Comparison of ENCODE assay signal across 29 cellular contexts in the genomic region with DNA sequence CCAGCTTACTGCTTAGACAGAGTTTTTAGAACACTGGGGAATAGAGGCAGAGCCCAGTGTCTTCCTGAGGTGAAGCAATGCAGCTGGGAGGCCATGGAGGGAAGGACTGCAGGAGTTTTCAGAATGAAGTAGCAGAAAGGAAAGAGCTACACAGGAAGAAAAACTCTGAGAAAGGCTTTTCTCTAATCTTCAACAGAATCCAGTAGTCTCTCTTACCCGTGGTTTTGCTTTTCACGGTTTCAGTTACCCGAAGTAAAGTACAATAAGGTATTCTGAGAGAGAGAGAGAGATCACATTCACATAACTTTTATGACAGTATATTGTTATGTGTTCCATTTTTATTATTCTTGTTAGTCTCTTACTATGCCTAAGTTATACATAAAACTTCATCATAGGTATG.
"Had no signal": no experiment of that assay in that cellular context is flagged by ENCODE, and none has a peak within 500 bp of the region (broad histone marks: within the 10 kb centered on the region; RNA-seq: fewer than 3 reads in every experiment).

No MANE protein-coding gene starts in this region.

- H3K4me3 Mint-ChIP-seq: dendritic cell treated with granulocyte-macrophage colony-stimulating factor and Interleukin-4, amounts not matched to agents 40 ng/mL and 50 ng/mL, for 4 days; mesothelial cell of epicardium; naive B cell; natural killer cell treated with Interleukin-12 subunit alpha and Interleukin-12 subunit beta and Interleukin-15 and Interleukin-18, amount 100 ng/mL, for 72 hours; neural crest cell had no signal

- H3K9me3 Mint-ChIP-seq: dendritic cell treated with granulocyte-macrophage colony-stimulating factor and Interleukin-4, amounts not matched to agents 40 ng/mL and 50 ng/mL, for 4 days; natural killer cell treated with Interleukin-12 subunit alpha and Interleukin-12 subunit beta and Interleukin-15 and Interleukin-18, amount 100 ng/mL, for 72 hours had no signal

- H3K27me3 ChIP-seq: esophagus squamous epithelium, right atrium auricular region, thyroid gland, vagina had no signal

- H3K4me1 ChIP-seq: heart right ventricle, left lung, parathyroid adenoma, right atrium auricular region, stomach, thyroid gland, vagina had no signal

- H3K36me3 ChIP-seq: esophagus squamous epithelium, heart right ventricle, left lung, right atrium auricular region, stomach, thyroid gland, vagina had no signal

- H3K9ac ChIP-seq: parathyroid adenoma had no signal

- H3K27ac Mint-ChIP-seq: dendritic cell treated with granulocyte-macrophage colony-stimulating factor and Interleukin-4, amounts not matched to agents 40 ng/mL and 50 ng/mL, for 4 days; mesothelial cell of epicardium; naive B cell; natural killer cell treated with Interleukin-12 subunit alpha and Interleukin-12 subunit beta and Interleukin-15 and Interleukin-18, amount 100 ng/mL, for 72 hours; progenitor cell of endocrine pancreas had no signal

- H3K36me3 Mint-ChIP-seq: mesothelial cell of epicardium; naive B cell; natural killer cell treated with Interleukin-12 subunit alpha and Interleukin-12 subunit beta and Interleukin-15 and Interleukin-18, amount 100 ng/mL, for 72 hours had no signal

- H3K4me1 Mint-ChIP-seq: mesothelial cell of epicardium, naive B cell, neural crest cell had no signal

- H3K27ac ChIP-seq: esophagus squamous epithelium, heart right ventricle, left lung, parathyroid adenoma, right atrium auricular region, stomach, thyroid gland, vagina had no signal

- H3K9me3 ChIP-seq: esophagus squamous epithelium, left lung, mucosa of descending colon, right atrium auricular region, thyroid gland, vagina had no signal

- H3K4me3 ChIP-seq: esophagus squamous epithelium, heart right ventricle, left lung, mucosa of descending colon, right atrium auricular region, smooth muscle cell, stomach, thyroid gland, vagina had no signal

- ATAC-seq: heart right ventricle; left cardiac atrium; left lung; mucosa of descending colon; natural killer cell treated with Interleukin-12 subunit alpha and Interleukin-12 subunit beta and Interleukin-15 and Interleukin-18, amount 100 ng/mL, for 72 hours; sciatic nerve had no signal

- H3K79me2 ChIP-seq: parathyroid adenoma had no signal

- H2AFZ ChIP-seq: parathyroid adenoma had no signal

- H3K27me3 Mint-ChIP-seq: dendritic cell treated with granulocyte-macrophage colony-stimulating factor and Interleukin-4, amounts not matched to agents 40 ng/mL and 50 ng/mL, for 4 days; naive B cell had no signal

- DNase-seq: effector CD8-positive, alpha-beta T cell; esophagus squamous epithelium; foreskin melanocyte; glutamatergic neuron; heart right ventricle; hippocampal formation; left cardiac atrium; left lung; mesenchymal stem cell; mucosa of descending colon; naive B cell; stimulated activated CD4-positive, alpha-beta T cell treated with anti-CD3 and anti-CD28 coated beads, Interleukin-12 subunit alpha, Interleukin-12 subunit beta, amount 100 ng/mL, for 4 hours; stimulated activated CD4-positive, alpha-beta T cell treated with anti-CD3 and anti-CD28 coated beads, Interleukin-1b, Interleukin-23, amount 100 ng/mL, for 48 hours; stimulated activated CD4-positive, alpha-beta T cell treated with anti-CD3 and anti-CD28 coated beads, Interleukin-4, amount 100 ng/mL, for 1 hour; stimulated activated CD8-positive, alpha-beta memory T cell treated with anti-CD3 and anti-CD28 coated beads, Interleukin-4, amount 100 ng/mL, for 48 hours; stimulated activated naive CD4-positive, alpha-beta T cell treated with Interleukin-2 at 50 U/mL for 16 hours; stomach; thyroid gland; trophoblast cell had no signal

- H3K4me2 ChIP-seq: smooth muscle cell had no signal
